8 cellular contexts compared by ENCODE assay signal in genomic region chr10:75395171-75395954, GRCh38. TPM values are rescaled to one million over a fixed set of nuclear protein-coding genes. Genes with fewer than 3 reads are reported as not detected.
DNase-seq lines count a peak whose midpoint lies in the region; ATAC-seq, FAIRE-seq and TF ChIP-seq lines count a peak whose summit lies in the region.

No MANE protein-coding gene starts in this region.

- no peaks in the 10 kb centered on the region for H3K4me1 Mint-ChIP-seq in astrocyte (ENCODE audit: low read depth, unreplicated experiment)

- H3K4me3 ChIP-seq in astrocyte (ENCODE audit: insufficient read depth, low read depth, low read length) = no peak overlapping the region
- H3K4me3 ChIP-seq in iPS-18a (ENCODE audit: low read length) = peak overlapping the region; percentile 45
- peak overlapping the region; percentile 38 to 45 (median 40) for H3K4me3 ChIP-seq in skeletal muscle tissue (ENCODE audit: low read length in 3 of 3)
- H3K4me3 ChIP-seq in MG63 = no peak overlapping the region

- peak overlapping the region; percentile 93 for H3K9ac ChIP-seq in astrocyte (ENCODE audit: low read length)
- H3K9ac ChIP-seq in iPS-18a (ENCODE audit: low read length) = no peak overlapping the region
- peak overlapping the region in 2 of 3 donors; percentile 38 to 68 for H3K9ac ChIP-seq in skeletal muscle tissue (ENCODE audit: low read depth in 1 of 3, low read length in 3 of 3)

- TF ChIP-seq CTCF in astrocyte (IDR thresholded peaks at IDR 0.05; ENCODE audit: insufficient read depth, low read depth, low read length) = peak; percentile 44

- H3K4me1 ChIP-seq in astrocyte (ENCODE audit: insufficient read depth, low read length) = peaks cover 5% of the 10 kb centered on the region
- peaks cover 11% of the 10 kb centered on the region for H3K4me1 ChIP-seq in iPS-18a (ENCODE audit: control insufficient read depth, low read depth, low read length)
- peaks cover 3 to 23% (median 21%) of the 10 kb centered on the region in 3 donors for H3K4me1 ChIP-seq in skeletal muscle tissue (ENCODE audit: control insufficient read depth in 3 of 3, insufficient read depth in 3 of 3, low read length in 3 of 3)

- no peak for FAIRE-seq in astrocyte (lab: Jason Lieb, UNC)

- peaks cover 56% of the 10 kb centered on the region for H3K27me3 Mint-ChIP-seq in astrocyte (ENCODE audit: low read depth, unreplicated experiment)

- peaks cover 8% of the 10 kb centered on the region for H3K9me3 Mint-ChIP-seq in astrocyte (ENCODE audit: unreplicated experiment)

- H3K27ac Mint-ChIP-seq in astrocyte (ENCODE audit: unreplicated experiment) = peak overlapping the region; percentile 75

- H2AFZ ChIP-seq in astrocyte (ENCODE audit: low read depth, low read length) = peak overlapping the region; percentile 77

- peak overlapping the region; percentile 52 for H3K4me3 Mint-ChIP-seq in astrocyte (ENCODE audit: unreplicated experiment)

- peaks cover 4% of the 10 kb centered on the region for H3K36me3 Mint-ChIP-seq in astrocyte (ENCODE audit: low read depth, unreplicated experiment)

- peak; percentile 57 for DNase-seq in stimulated activated CD4-positive, alpha-beta T cell treated with anti-CD3 and anti-CD28 coated beads, Interleukin-15, amount 100 ng/mL, for 24 hours
- no peak for DNase-seq in stimulated activated CD4-positive, alpha-beta T cell treated with anti-CD3 and anti-CD28 coated beads, Interleukin-4, amount 100 ng/mL, for 1 hour
- DNase-seq in astrocyte (ENCODE audit: low read depth) (no peak), T1000 (lab: John Stamatoyannopoulos, UW) (no peak), MG63 (no peak)

- peaks cover 5% of the 10 kb centered on the region for H3K27me3 ChIP-seq in astrocyte (ENCODE audit: insufficient read depth, low read length)
- peaks cover 97% of the 10 kb centered on the region for H3K27me3 ChIP-seq in iPS-18a (ENCODE audit: control insufficient read depth, insufficient read depth, low read length)
- H3K27me3 ChIP-seq in skeletal muscle tissue (ENCODE audit: control insufficient read depth in 3 of 3, insufficient read depth in 3 of 3, low read length in 3 of 3) = peaks cover 13 to 72% (median 20%) of the 10 kb centered on the region in 3 donors
- no peaks in the 10 kb centered on the region for H3K27me3 ChIP-seq in MG63

- ATAC-seq in GM18873 (IDR thresholded peaks at IDR 0.05; ENCODE audit: low FRiP score, unreplicated experiment) = no peak

- H3K79me2 ChIP-seq in astrocyte (ENCODE audit: insufficient read depth, low read length) = peaks cover 41% of the 10 kb centered on the region

- peaks cover 35% of the 10 kb centered on the region for H4K20me1 ChIP-seq in astrocyte (ENCODE audit: insufficient read depth, low read length)

- no peaks in the 10 kb centered on the region for H3K36me3 ChIP-seq in astrocyte (ENCODE audit: insufficient read depth, low read length)
- H3K36me3 ChIP-seq in iPS-18a (ENCODE audit: control insufficient read depth, low read depth, low read length) = no peaks in the 10 kb centered on the region
- H3K36me3 ChIP-seq in skeletal muscle tissue (ENCODE audit: control insufficient read depth in 3 of 3, insufficient read depth in 3 of 3, low read length in 3 of 3) = peaks cover 0 to 4% (median 2%) of the 10 kb centered on the region in 3 donors
- H3K36me3 ChIP-seq in MG63 = peaks cover 26% of the 10 kb centered on the region

- H3K4me2 ChIP-seq in astrocyte (ENCODE audit: low read length) = peak overlapping the region; percentile 100

- H3K27ac ChIP-seq in astrocyte (ENCODE audit: low read depth, low read length) = no peak overlapping the region
- H3K27ac ChIP-seq in iPS-18a (ENCODE audit: low read length) = no peak overlapping the region
- H3K27ac ChIP-seq in skeletal muscle tissue (ENCODE audit: low read depth, low read length) = peak overlapping the region; percentile 25

- H3K9me3 ChIP-seq in astrocyte (ENCODE audit: insufficient read depth, low read depth, low read length) = no peaks in the 10 kb centered on the region
- no peaks in the 10 kb centered on the region for H3K9me3 ChIP-seq in iPS-18a (ENCODE audit: control insufficient read depth, low read depth, low read length)
- no peaks in the 10 kb centered on the region for H3K9me3 ChIP-seq in skeletal muscle tissue (ENCODE audit: control insufficient read depth in 3 of 3, low read length in 3 of 3)
- H3K9me3 ChIP-seq in MG63 = no peaks in the 10 kb centered on the region

RNA-seq across cellular contexts. Expression of gene ZNF503, which starts 6.2 kb away (rescaled TPM):
- 11.1 and 11.9 TPM in 2 replicates for total RNA-seq in astrocyte
- 3.7 TPM for total RNA-seq in skeletal muscle tissue
- total RNA-seq in MG63 (2014; rRNA removed; shearing (Covaris generic); ENCODE audit: low replicate concordance) = 6.2 and 8.8 TPM in 2 replicates

RNA-seq across cellular contexts. Expression of gene LRMDA, which starts 36.1 kb away (rescaled TPM):
- total RNA-seq in astrocyte (2.2 and 2.7 TPM in 2 replicates), skeletal muscle tissue (7.3 TPM)
- 1.3 TPM in 1 of 2 replicates, not detected in the other for total RNA-seq in MG63 (2014; rRNA removed; shearing (Covaris generic); ENCODE audit: low replicate concordance)

Comparison
In these comparisons a context has a peak if more than half of its experiments do, and no peak if none do; other contexts are left out.
1. H3K4me3 ChIP-seq: peak in iPS-18a (single experiment) and skeletal muscle tissue (3 of 3); none in astrocyte (single experiment) and MG63 (single experiment).